1 cellular context compared by ENCODE assay signal in the genomic region with DNA sequence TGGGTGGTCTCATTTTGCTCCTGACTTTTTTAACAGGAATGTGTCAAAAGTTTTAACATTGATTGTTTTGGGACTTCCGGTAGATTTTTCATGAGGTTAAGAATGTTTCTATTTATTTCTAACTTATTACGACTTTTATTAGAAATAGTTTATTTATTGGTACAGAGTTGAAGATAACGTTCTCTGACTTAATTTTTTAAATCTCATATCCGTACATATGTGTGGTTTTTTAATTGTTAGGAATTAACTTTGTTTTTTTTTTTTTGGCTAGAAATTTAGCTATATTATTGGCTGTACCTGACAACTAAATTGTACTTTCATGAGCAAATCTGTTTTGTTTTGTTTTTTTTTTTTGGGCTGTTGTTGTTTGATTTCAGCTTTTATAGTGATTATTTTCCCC.
TF ChIP-seq lines count a peak whose summit lies in the region.

No MANE protein-coding gene starts in this region.

TF ChIP-seq in GM23338, 12 proteins besides CTCF, POLR2A, EP300 and RAD21 (continued from another document):
- TF ChIP-seq ZNF462 (CRISPR knock-in tag; IDR thresholded peaks at IDR 0.05) (no peak), EZH2 (IDR thresholded peaks at IDR 0.05; ENCODE audit: low read depth, unreplicated experiment) (no peak), STAT1 (IDR thresholded peaks at IDR 0.05; ENCODE audit: unreplicated experiment) (no peak), NANOG (IDR thresholded peaks at IDR 0.05; ENCODE audit: borderline replicate concordance) (no peak)
- TF ChIP-seq, protein P1, sequence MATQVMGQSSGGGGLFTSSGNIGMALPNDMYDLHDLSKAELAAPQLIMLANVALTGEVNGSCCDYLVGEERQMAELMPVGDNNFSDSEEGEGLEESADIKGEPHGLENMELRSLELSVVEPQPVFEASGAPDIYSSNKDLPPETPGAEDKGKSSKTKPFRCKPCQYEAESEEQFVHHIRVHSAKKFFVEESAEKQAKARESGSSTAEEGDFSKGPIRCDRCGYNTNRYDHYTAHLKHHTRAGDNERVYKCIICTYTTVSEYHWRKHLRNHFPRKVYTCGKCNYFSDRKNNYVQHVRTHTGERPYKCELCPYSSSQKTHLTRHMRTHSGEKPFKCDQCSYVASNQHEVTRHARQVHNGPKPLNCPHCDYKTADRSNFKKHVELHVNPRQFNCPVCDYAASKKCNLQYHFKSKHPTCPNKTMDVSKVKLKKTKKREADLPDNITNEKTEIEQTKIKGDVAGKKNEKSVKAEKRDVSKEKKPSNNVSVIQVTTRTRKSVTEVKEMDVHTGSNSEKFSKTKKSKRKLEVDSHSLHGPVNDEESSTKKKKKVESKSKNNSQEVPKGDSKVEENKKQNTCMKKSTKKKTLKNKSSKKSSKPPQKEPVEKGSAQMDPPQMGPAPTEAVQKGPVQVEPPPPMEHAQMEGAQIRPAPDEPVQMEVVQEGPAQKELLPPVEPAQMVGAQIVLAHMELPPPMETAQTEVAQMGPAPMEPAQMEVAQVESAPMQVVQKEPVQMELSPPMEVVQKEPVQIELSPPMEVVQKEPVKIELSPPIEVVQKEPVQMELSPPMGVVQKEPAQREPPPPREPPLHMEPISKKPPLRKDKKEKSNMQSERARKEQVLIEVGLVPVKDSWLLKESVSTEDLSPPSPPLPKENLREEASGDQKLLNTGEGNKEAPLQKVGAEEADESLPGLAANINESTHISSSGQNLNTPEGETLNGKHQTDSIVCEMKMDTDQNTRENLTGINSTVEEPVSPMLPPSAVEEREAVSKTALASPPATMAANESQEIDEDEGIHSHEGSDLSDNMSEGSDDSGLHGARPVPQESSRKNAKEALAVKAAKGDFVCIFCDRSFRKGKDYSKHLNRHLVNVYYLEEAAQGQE (IDR thresholded peaks at IDR 0.05; ENCODE audit: unreplicated experiment): no peak
